21 cellular contexts compared by ENCODE assay signal in the genomic region with DNA sequence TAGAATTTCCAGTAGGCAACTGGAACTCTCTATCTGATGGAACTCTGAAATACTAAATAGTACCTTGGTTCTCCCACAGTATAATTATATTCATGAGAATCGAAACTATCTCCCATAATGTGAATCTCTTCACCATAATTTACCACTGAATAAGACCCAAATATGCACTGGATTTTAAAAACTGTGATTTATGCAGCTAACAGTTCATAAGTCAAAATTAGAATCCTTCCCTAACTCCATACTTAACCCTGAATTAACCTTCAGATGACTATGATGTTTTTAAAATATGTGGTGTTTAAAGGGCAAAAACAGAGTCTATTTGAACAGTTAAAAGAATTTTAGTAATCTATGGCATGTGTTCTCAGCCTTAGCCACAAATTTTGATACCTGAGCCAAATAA. TPM values are rescaled to one million over a fixed set of nuclear protein-coding genes. Genes with fewer than 3 reads are reported as not detected.
A peak's percentile ranks its signal among the peaks of the same experiment; 100 is the strongest.
DNase-seq lines count a peak whose midpoint lies in the region; ATAC-seq and TF ChIP-seq lines count a peak whose summit lies in the region.
"Had no signal": no experiment of that assay in that cellular context is flagged by ENCODE, and none has a peak within 500 bp of the region (broad histone marks: within the 10 kb centered on the region; RNA-seq: fewer than 3 reads in every experiment).

No MANE protein-coding gene starts in this region.

- H3K4me3 Mint-ChIP-seq in stimulated activated memory B cell treated with anti-CD40 and anti-IgM and Interleukin-4, amounts not matched to agents 10 μg/mL and 1 μg/mL and 100 μg/mL, for 72 hours = no peak overlapping the region
- H3K4me3 Mint-ChIP-seq in activated T-helper 1 cell treated with anti-CD3 and anti-CD28 coated beads, Interleukin-12 subunit alpha, Interleukin-12 subunit beta, Interleukin-2, Interleukin-4 antibody, amounts not matched to agents 30 ng/mL and 10 ng/mL and 1 ng/mL, durations not matched to agents 14 hours and 24 hours and 36 hours = no peak overlapping the region
- H3K4me3 Mint-ChIP-seq: CD8-positive, alpha-beta T cell had no signal

- peak overlapping the region; percentile 62 for H3K27ac Mint-ChIP-seq in stimulated activated memory B cell treated with anti-CD40 and anti-IgM and Interleukin-4, amounts not matched to agents 10 μg/mL and 1 μg/mL and 100 μg/mL, for 72 hours
- H3K27ac Mint-ChIP-seq in activated T-helper 1 cell treated with anti-CD3 and anti-CD28 coated beads, Interleukin-12 subunit alpha, Interleukin-12 subunit beta, Interleukin-2, Interleukin-4 antibody, amounts not matched to agents 30 ng/mL and 10 ng/mL and 1 ng/mL, durations not matched to agents 14 hours and 24 hours and 36 hours = no peak overlapping the region
- H3K27ac Mint-ChIP-seq: CD8-positive, alpha-beta T cell had no signal

- H3K4me2 ChIP-seq in BLaER1 = peak overlapping the region; percentile 29
- no peak overlapping the region for H3K4me2 ChIP-seq in IMR-90 (ENCODE audit: low read depth, low read length)

- H3K36me3 ChIP-seq in BLaER1 (no peaks in the 10 kb centered on the region), IMR-90 (ENCODE audit: control insufficient read depth, insufficient read depth, low read length) (no peaks in the 10 kb centered on the region), left lung (no peaks in the 10 kb centered on the region)
- H3K36me3 ChIP-seq: SJSA1 had no signal

- H3K36me3 Mint-ChIP-seq in stimulated activated memory B cell treated with anti-CD40 and anti-IgM and Interleukin-4, amounts not matched to agents 10 μg/mL and 1 μg/mL and 100 μg/mL, for 72 hours = no peaks in the 10 kb centered on the region
- H3K36me3 Mint-ChIP-seq in activated T-helper 1 cell treated with anti-CD3 and anti-CD28 coated beads, Interleukin-12 subunit alpha, Interleukin-12 subunit beta, Interleukin-2, Interleukin-4 antibody, amounts not matched to agents 30 ng/mL and 10 ng/mL and 1 ng/mL, durations not matched to agents 14 hours and 24 hours and 36 hours (ENCODE audit: low read depth) = no peaks in the 10 kb centered on the region
- H3K36me3 Mint-ChIP-seq: CD8-positive, alpha-beta T cell had no signal

- peak overlapping the region; percentile 22; the same call in 1 of the 2 replicates for H3K14ac ChIP-seq in IMR-90 (replicated peaks; ENCODE audit: low read depth, low read length)

- peak overlapping the region; percentile 57; the same call in 1 of the 2 replicates for H3K23ac ChIP-seq in IMR-90 (ENCODE audit: low read depth, low read length)

- intact Hi-C loops in IMR-90 (cut with micrococcal nuclease) (no loop called here), left lung (cut with DNase I) (no loop called here)
- intact Hi-C loops in activated T-helper 1 cell treated with anti-CD3 and anti-CD28 coated beads, Interleukin-12 subunit alpha, Interleukin-12 subunit beta, Interleukin-2, Interleukin-4 antibody, amounts not matched to agents 30 ng/mL and 10 ng/mL and 1 ng/mL, durations not matched to agents 14 hours and 24 hours and 36 hours (cut with micrococcal nuclease) = no loop called here

- TF ChIP-seq RAD21 in IMR-90 (IDR thresholded peaks at IDR 0.05; ENCODE audit: low read length) = no peak

- POLR2A ChIA-PET in IMR-90 (lab: Charles Lee; ENCODE audit: unreplicated experiment) = interaction anchor here (0.7 kb wide), 1 partner anchor 248 kb away, joined by 5 read pairs; no protein-coding TSS in a partner anchor

- peak overlapping the region; percentile 1 for H2BK5ac ChIP-seq in IMR-90 (ENCODE audit: low read depth, low read length, poor library complexity, severe bottlenecking)

- H2AK9ac ChIP-seq in IMR-90 (replicated peaks; ENCODE audit: low read depth, low read length, poor library complexity) = no peak overlapping the region

- ATAC-seq in IMR-90 (ENCODE audit: low read depth) = no peak
- no peak for ATAC-seq in left lung
- no peak for ATAC-seq in stimulated activated memory B cell treated with anti-CD40 and anti-IgM and Interleukin-4, amounts not matched to agents 10 μg/mL and 1 μg/mL and 100 μg/mL, for 72 hours
- no peak for ATAC-seq in GM18907 (IDR thresholded peaks at IDR 0.05; ENCODE audit: unreplicated experiment)
- ATAC-seq in HG03342 (IDR thresholded peaks at IDR 0.05; ENCODE audit: unreplicated experiment) = no peak
- ATAC-seq: CD8-positive, alpha-beta T cell; Right ventricle myocardium inferior had no signal

- H3K9me3 Mint-ChIP-seq in stimulated activated memory B cell treated with anti-CD40 and anti-IgM and Interleukin-4, amounts not matched to agents 10 μg/mL and 1 μg/mL and 100 μg/mL, for 72 hours = peaks cover 5% of the 10 kb centered on the region
- no peaks in the 10 kb centered on the region for H3K9me3 Mint-ChIP-seq in activated T-helper 1 cell treated with anti-CD3 and anti-CD28 coated beads, Interleukin-12 subunit alpha, Interleukin-12 subunit beta, Interleukin-2, Interleukin-4 antibody, amounts not matched to agents 30 ng/mL and 10 ng/mL and 1 ng/mL, durations not matched to agents 14 hours and 24 hours and 36 hours
- H3K9me3 Mint-ChIP-seq: CD8-positive, alpha-beta T cell had no signal

- peak overlapping the region; percentile 81; the same call in 1 of the 2 replicates for H3K18ac ChIP-seq in IMR-90 (ENCODE audit: low read depth, low read length)

- BruUV-seq in IMR-90 (replicated peaks; lab: Mats Ljungman, UMichigan) = no TSS peak

- DNase-seq in IMR-90 = no peak
- no peak for DNase-seq in left lung
- no peak for DNase-seq in activated CD4-positive, CD25-positive, alpha-beta regulatory T cell treated with anti-CD3 and anti-CD28 coated beads, Interleukin-2, amount 50 U/mL, for 72 hours
- DNase-seq in activated T-helper 1 cell treated with anti-CD3 and anti-CD28 coated beads, Interleukin-12 subunit alpha, Interleukin-12 subunit beta, Interleukin-2, Interleukin-4 antibody, amounts not matched to agents 30 ng/mL and 10 ng/mL and 1 ng/mL, durations not matched to agents 14 hours and 24 hours and 36 hours (ENCODE audit: low spot score) = no peak
- DNase-seq: C1 segment of cervical spinal cord; CD8-positive, alpha-beta T cell; GDM1; KG1; NCI-H146; NCI-H2029; NCI-H226; NCI-H524 treated with DMSO at 0.1 percent for 48 hours had no signal

- H4K20me1 ChIP-seq in BLaER1 (no peaks in the 10 kb centered on the region), IMR-90 (ENCODE audit: insufficient read depth, low read length) (no peaks in the 10 kb centered on the region)

- H3K4ac ChIP-seq in IMR-90 (ENCODE audit: low read depth, low read length) = no peak overlapping the region

- WGBS in IMR-90 (ENCODE audit: extremely low coverage in 2 of 2, insufficient read length in 1 of 2), 2 experiments = no CpG with 5 or more reads among the region's 1 CpG

- peaks cover 9% of the 10 kb centered on the region for H3K9me1 ChIP-seq in IMR-90 (ENCODE audit: insufficient read depth, low read length)

- dilution Hi-C loops in IMR-90 (cut with HindIII; ENCODE audit: low sequenced_read_pairs, unreplicated experiment) = loop anchor here (25.0 kb wide), 1 partner anchor 260 kb away; a partner anchor contains a TSS

- H3K9ac ChIP-seq in BLaER1 (no peak overlapping the region), IMR-90 (ENCODE audit: low read depth, low read length) (no peak overlapping the region)

- peaks cover 5% of the 10 kb centered on the region; the same call in 1 of the 2 replicates for H3K9me3 ChIP-seq in BLaER1
- H3K9me3 ChIP-seq in IMR-90 (ENCODE audit: control insufficient read depth, insufficient read depth, low read length) = no peaks in the 10 kb centered on the region
- no peaks in the 10 kb centered on the region for H3K9me3 ChIP-seq in left lung
- H3K9me3 ChIP-seq: SJSA1 had no signal

- peak overlapping the region; percentile 53; the same call in 1 of the 3 replicates for H2BK15ac ChIP-seq in IMR-90 (ENCODE audit: low read depth, low read length)

- peak overlapping the region; percentile 31; the same call in 1 of the 2 replicates for H4K91ac ChIP-seq in IMR-90 (ENCODE audit: insufficient read depth, low read depth, low read length)

- H3K27ac ChIP-seq in BLaER1 (no peak overlapping the region), IMR-90 (ENCODE audit: insufficient read depth, low read length) (no peak overlapping the region), left lung (peak overlapping the region; percentile 37 to 49)
- H3K27ac ChIP-seq: HL-60, SJSA1 had no signal

- H3K4me3 ChIP-seq in BLaER1 = no peak overlapping the region
- no peak overlapping the region for H3K4me3 ChIP-seq in IMR-90 (ENCODE audit: insufficient read depth, low read depth, low read length)
- H3K4me3 ChIP-seq in left lung = no peak overlapping the region
- H3K4me3 ChIP-seq: SJSA1 had no signal

- peak overlapping the region; percentile 57; the same call in 1 of the 2 replicates for H2BK20ac ChIP-seq in IMR-90 (ENCODE audit: low read depth, low read length)

- H2AFZ ChIP-seq in IMR-90 (replicated peaks; ENCODE audit: low read length, poor library complexity) = no peak overlapping the region

- H2AK5ac ChIP-seq in IMR-90 (ENCODE audit: low read depth, low read length) = no peak overlapping the region

- H3K27me3 ChIP-seq in BLaER1 = no peaks in the 10 kb centered on the region
- no peaks in the 10 kb centered on the region for H3K27me3 ChIP-seq in IMR-90 (ENCODE audit: control insufficient read depth, insufficient read depth, low read length)
- H3K27me3 ChIP-seq in left lung = no peaks in the 10 kb centered on the region
- H3K27me3 ChIP-seq: SJSA1 had no signal

- CTCF ChIA-PET in IMR-90 (lab: Yijun Ruan, JAX) = no interaction called here

- peaks cover 43% of the 10 kb centered on the region for H3K4me1 Mint-ChIP-seq in stimulated activated memory B cell treated with anti-CD40 and anti-IgM and Interleukin-4, amounts not matched to agents 10 μg/mL and 1 μg/mL and 100 μg/mL, for 72 hours
- H3K4me1 Mint-ChIP-seq in activated T-helper 1 cell treated with anti-CD3 and anti-CD28 coated beads, Interleukin-12 subunit alpha, Interleukin-12 subunit beta, Interleukin-2, Interleukin-4 antibody, amounts not matched to agents 30 ng/mL and 10 ng/mL and 1 ng/mL, durations not matched to agents 14 hours and 24 hours and 36 hours (ENCODE audit: low read depth) = peaks cover 10% of the 10 kb centered on the region

- in situ Hi-C loops in IMR-90 (cut with MboI; ENCODE audit: low sequenced_read_pairs) = no loop called here

- no peaks in the 10 kb centered on the region for H3K79me1 ChIP-seq in IMR-90 (ENCODE audit: low read depth in 1 of 2, low read length in 2 of 2)

- peak overlapping the region; percentile 48; the same call in 1 of the 2 replicates for H2BK120ac ChIP-seq in IMR-90 (ENCODE audit: low read depth, low read length)

- TF ChIP-seq POLR2A in IMR-90 (IDR thresholded peaks at IDR 0.05; ENCODE audit: low read depth, low read length) = no peak

- H3K27me3 Mint-ChIP-seq in stimulated activated memory B cell treated with anti-CD40 and anti-IgM and Interleukin-4, amounts not matched to agents 10 μg/mL and 1 μg/mL and 100 μg/mL, for 72 hours = no peaks in the 10 kb centered on the region
- H3K27me3 Mint-ChIP-seq in activated T-helper 1 cell treated with anti-CD3 and anti-CD28 coated beads, Interleukin-12 subunit alpha, Interleukin-12 subunit beta, Interleukin-2, Interleukin-4 antibody, amounts not matched to agents 30 ng/mL and 10 ng/mL and 1 ng/mL, durations not matched to agents 14 hours and 24 hours and 36 hours (ENCODE audit: insufficient read depth) = peaks cover 3% of the 10 kb centered on the region

- H4K8ac ChIP-seq in IMR-90 (ENCODE audit: low read depth in 2 of 2, low read length in 2 of 2) = peak overlapping the region; percentile 38 to 73; a peak in 3 of 4 replicates

- TF ChIP-seq CTCF in IMR-90 (conservative IDR thresholded peaks at IDR 0.05; ENCODE audit: low read depth, low read length) (no peak), left lung (IDR thresholded peaks at IDR 0.05) (no peak)

- no peak overlapping the region for H3K56ac ChIP-seq in IMR-90 (ENCODE audit: extremely low read depth, insufficient read depth, low read length)

- H3K4me1 ChIP-seq in BLaER1 = peaks cover 62% of the 10 kb centered on the region
- peaks cover 12% of the 10 kb centered on the region for H3K4me1 ChIP-seq in IMR-90 (ENCODE audit: control insufficient read depth, insufficient read depth, low read length)
- peaks cover 22 to 73% of the 10 kb centered on the region in 2 donors for H3K4me1 ChIP-seq in left lung

- peak overlapping the region; percentile 62; the same call in 1 of the 2 replicates for H4K5ac ChIP-seq in IMR-90 (ENCODE audit: low read depth, low read length)

RNA-seq across cellular contexts. Expression of a gene that starts 22.9 kb away (rescaled TPM):
- total RNA-seq in IMR-90 (2012; rRNA removed) (0.54 and 0.56 TPM in 2 replicates), left lung (10 to 100 TPM; 14.1 to 38.4 TPM)
- 0.29 and 0.31 TPM in 2 replicates for polyA plus RNA-seq in IMR-90 (2012; rRNA removed)
- polyA plus RNA-seq in IMR-90 (2012; cell fraction: cytosol; rRNA removed) = 0.09 and 0.24 TPM in 2 replicates
- 0.13 and 0.58 TPM in 2 replicates for polyA plus RNA-seq in IMR-90 (2012; cell fraction: nucleus; rRNA removed; ENCODE audit: low replicate concordance)
- total RNA-seq in activated T-helper 1 cell treated with anti-CD3 and anti-CD28 coated beads, Interleukin-12 subunit alpha, Interleukin-12 subunit beta, Interleukin-2, Interleukin-4 antibody, amounts not matched to agents 30 ng/mL and 10 ng/mL and 1 ng/mL, durations not matched to agents 14 hours and 24 hours and 36 hours = not detected in 2 replicates
- total RNA-seq: A673; CD8-positive, alpha-beta T cell; OCI-LY7 had no signal

Comparison
In these comparisons a context has a peak if more than half of its experiments do, and no peak if none do; other contexts are left out.
1. H3K27ac ChIP-seq: peak in left lung (2 of 2); none in BLaER1 (single experiment) and IMR-90 (single experiment).